In genomic region chr9:126722252-126722921, GRCh38 we compare ENCODE assay signal across 8 cellular contexts.
DNase-seq lines count a peak whose midpoint lies in the region; ATAC-seq and TF ChIP-seq lines count a peak whose summit lies in the region.

No MANE protein-coding gene starts in this region.

- H3K27me3 ChIP-seq in Panc1 (ENCODE audit: control insufficient read depth, insufficient read depth, low read length) (no peaks in the 10 kb centered on the region; the same call in 1 of the 2 replicates), thyroid gland (no peaks in the 10 kb centered on the region)

- peak overlapping the region; percentile 17 for H3K27ac Mint-ChIP-seq in osteocyte (ENCODE audit: unreplicated experiment)

- H3K4me3 Mint-ChIP-seq in osteocyte (ENCODE audit: unreplicated experiment) = peak overlapping the region; percentile 64

- DNase-seq in Ammon's horn (ENCODE audit: low spot score) (peak; percentile 47), Panc1 (ENCODE audit: low read depth, low spot score) (no peak), fibroblast of villous mesenchyme (ENCODE audit: low read depth) (peak; percentile 52), osteocyte (ENCODE audit: extremely low spot score, unreplicated experiment) (peak; percentile 93), thyroid gland (peak; percentile 94)
- peak; percentile 74 to 85 for DNase-seq in activated T-helper 1 cell treated with anti-CD3 and anti-CD28 coated beads, Interleukin-2, amount 50 U/mL, for 16 hours (ENCODE audit: low read depth in 1 of 2, low spot score in 1 of 2)

- H3K27me3 Mint-ChIP-seq in osteocyte (ENCODE audit: unreplicated experiment) = peaks cover 24% of the 10 kb centered on the region

- H3K36me3 ChIP-seq in Panc1 (ENCODE audit: control insufficient read depth, insufficient read depth, low read length) (no peaks in the 10 kb centered on the region), thyroid gland (no peaks in the 10 kb centered on the region)

- H3K9me3 ChIP-seq in Panc1 (ENCODE audit: control insufficient read depth, insufficient read depth, low read depth, low read length) (no peaks in the 10 kb centered on the region), thyroid gland (no peaks in the 10 kb centered on the region)

- TF ChIP-seq CTCF in Panc1 (IDR thresholded peaks at IDR 0.05) (no peak), fibroblast of villous mesenchyme (IDR thresholded peaks at IDR 0.05; ENCODE audit: insufficient read depth, low read depth, low read length) (no peak), osteocyte (IDR thresholded peaks at IDR 0.05) (no peak), thyroid gland (IDR thresholded peaks at IDR 0.05) (no peak)

- POLR2A ChIA-PET in Panc1 (lab: Charles Lee) = no interaction called here

- H3K27ac ChIP-seq in Panc1 (ENCODE audit: low read length) (no peak overlapping the region), thyroid gland (peak overlapping the region; percentile 61 to 82 (median 74))

- peaks cover 20% of the 10 kb centered on the region for H3K4me1 Mint-ChIP-seq in osteocyte (ENCODE audit: unreplicated experiment)

- H3K4me3 ChIP-seq in Panc1 (ENCODE audit: low read depth in 2 of 2, low read length in 2 of 2) (peak overlapping the region; percentile 48 to 58), fibroblast of villous mesenchyme (ENCODE audit: low read depth, low read length) (peak overlapping the region; percentile 64), thyroid gland (replicated peaks in 1 of 3) (peak overlapping the region; percentile 54 to 72 (median 56))

- H3K4me1 ChIP-seq in Panc1 (ENCODE audit: control insufficient read depth, insufficient read depth, low read length) = no peaks in the 10 kb centered on the region
- H3K4me1 ChIP-seq in thyroid gland = peaks cover 16 to 22% of the 10 kb centered on the region in 2 donors

- CTCF ChIA-PET in Panc1 (lab: Charles Lee) = no interaction called here

- no TSS peak for BruUV-seq in Panc1 (replicated peaks; lab: Mats Ljungman, UMichigan)

- H3K36me3 Mint-ChIP-seq in osteocyte (ENCODE audit: unreplicated experiment) = no peaks in the 10 kb centered on the region

- intact Hi-C loops in Panc1 (cut with micrococcal nuclease; ENCODE audit: unreplicated experiment) = no loop called here
- intact Hi-C loops in thyroid gland (cut with DNase I) = no loop called here

- no peaks in the 10 kb centered on the region for H3K9me3 Mint-ChIP-seq in osteocyte (ENCODE audit: unreplicated experiment)

- ATAC-seq in HG03442 (IDR thresholded peaks at IDR 0.05; ENCODE audit: unreplicated experiment) = peak; percentile 67
- ATAC-seq in Panc1 = peak; percentile 95

- in situ Hi-C loops in Panc1 (cut with HindIII; ENCODE audit: low pct_unique_long_range_greater_than_20kb, low sequenced_read_pairs) = no loop called here

- TF ChIP-seq POLR2A in GM19193 (IDR thresholded peaks at IDR 0.05; ENCODE audit: extremely low read depth, insufficient read depth, insufficient read length) (peak; percentile 43), thyroid gland (IDR thresholded peaks at IDR 0.05) (peak in 1 of 2 donors; percentile 63)

- 2 to 6% methylated on average over 6 to 7 of the region's 45 CpGs for WGBS in thyroid gland, 2 donors
